Comparison of ENCODE assay signal across 17 cellular contexts in the genomic region with DNA sequence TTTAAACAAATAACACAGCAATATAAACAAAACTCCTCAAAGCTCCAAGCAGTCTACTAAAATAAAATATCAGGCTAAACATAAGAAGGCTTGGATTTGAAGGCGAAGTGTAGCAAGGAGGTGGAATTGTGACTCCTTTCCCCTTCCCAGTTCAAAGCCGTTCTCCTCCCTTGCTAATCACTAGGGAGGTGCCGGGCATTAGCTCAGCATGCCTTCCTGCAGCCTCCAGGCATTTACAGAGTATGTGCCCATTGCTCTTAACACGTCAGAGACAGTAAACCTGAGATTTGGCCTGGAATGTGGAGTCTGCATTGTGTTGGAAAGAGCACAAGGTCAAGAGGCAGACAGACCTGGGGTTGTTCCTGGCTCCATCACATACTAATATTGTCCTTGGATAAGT. TPM values are rescaled to one million over a fixed set of nuclear protein-coding genes. Genes with fewer than 3 reads are reported as not detected.
DNase-seq lines count a peak whose midpoint lies in the region; ATAC-seq, FAIRE-seq and TF ChIP-seq lines count a peak whose summit lies in the region.
"Had no signal": no experiment of that assay in that cellular context is flagged by ENCODE, and none has a peak within 500 bp of the region (broad histone marks: within the 10 kb centered on the region; RNA-seq: fewer than 3 reads in every experiment).

No MANE protein-coding gene starts in this region.

- H3K4me2 ChIP-seq in H1 (ENCODE audit: insufficient read depth in 1 of 2, low read depth in 2 of 2, low read length in 2 of 2): no peak overlapping the region
- H3K4me2 ChIP-seq: PC-9 had no signal

- H3K79me2 ChIP-seq in H1 (ENCODE audit: control insufficient read depth in 1 of 2, insufficient read depth in 2 of 2, low read length in 2 of 2): no peaks in the 10 kb centered on the region

- TF ChIP-seq EP300 in H1 (IDR thresholded peaks at IDR 0.05; ENCODE audit: borderline replicate concordance in 1 of 2, low read depth in 2 of 2, low read length in 2 of 2): no peak

- no peak overlapping the region for H3K9ac ChIP-seq in H1 (replicated peaks in 1 of 4; ENCODE audit: extremely low read depth in 1 of 4, low read depth in 3 of 4, low read length in 3 of 4)
- H3K9ac ChIP-seq: GM23248 had no signal

- no peaks in the 10 kb centered on the region for H3K27me3 ChIP-seq in H1 (replicated peaks in 1 of 4; ENCODE audit: control insufficient read depth in 3 of 4, extremely low read depth in 1 of 4, insufficient read depth in 3 of 4, low read length in 3 of 4)
- H3K27me3 ChIP-seq in right cardiac atrium (ENCODE audit: control insufficient read depth, insufficient read depth): no peaks in the 10 kb centered on the region

- H3K4ac ChIP-seq in H1 (replicated peaks; ENCODE audit: insufficient read length, low read depth, low read length): no peak overlapping the region

- H3K56ac ChIP-seq in H1 (replicated peaks; ENCODE audit: insufficient read length, low read depth, low read length): no peak overlapping the region

- no peak for TF ChIP-seq CTCF in H1 (IDR thresholded peaks at IDR 0.05; ENCODE audit: control extremely low read depth in 1 of 3, insufficient read depth in 1 of 3, low read depth in 1 of 3, low read length in 3 of 3)

- ATAC-seq in right cardiac atrium: no peak
- ATAC-seq in GM18873 (IDR thresholded peaks at IDR 0.05; ENCODE audit: low FRiP score, unreplicated experiment): no peak
- ATAC-seq in GM18517 (IDR thresholded peaks at IDR 0.05; ENCODE audit: unreplicated experiment): no peak
- ATAC-seq: HepG2, T-helper 17 cell had no signal

- no peak overlapping the region for H2AFZ ChIP-seq in H1 (ENCODE audit: low read length)
- H2AFZ ChIP-seq: GM23248, PC-9 had no signal

- CTCF ChIA-PET in H1 (lab: Charles Lee; ENCODE audit: partially characterized antibody): interaction anchor here (1.2 kb wide), 1 partner anchor 27 kb away, joined by 3 read pairs; no protein-coding TSS in a partner anchor

- no peak overlapping the region for H4K91ac ChIP-seq in H1 (replicated peaks; ENCODE audit: insufficient read length, low read length)

- H3K14ac ChIP-seq in H1 (ENCODE audit: insufficient read length): no peak overlapping the region

- no peak overlapping the region for H4K5ac ChIP-seq in H1 (ENCODE audit: insufficient read length, low read depth, low read length)

- FAIRE-seq in H1 (lab: Jason Lieb, UNC): no peak
- FAIRE-seq: HepG2 had no signal

- no peak overlapping the region for H3K18ac ChIP-seq in H1 (ENCODE audit: extremely low read depth, low read length)

- H3K36me3 ChIP-seq in H1 (ENCODE audit: control insufficient read depth in 2 of 4, insufficient read depth in 4 of 4, low read length in 3 of 4): no peaks in the 10 kb centered on the region

- H2AK5ac ChIP-seq in H1 (ENCODE audit: low read depth, low read length): no peak overlapping the region

- H2BK20ac ChIP-seq in H1 (ENCODE audit: low read length): no peak overlapping the region

- no peaks in the 10 kb centered on the region for H3K23me2 ChIP-seq in H1 (ENCODE audit: low read depth, low read length)

- H3K4me3 ChIP-seq in H1 (ENCODE audit: extremely low read depth in 1 of 4, insufficient read depth in 2 of 4, low read depth in 3 of 4, low read length in 4 of 4): no peak overlapping the region
- H3K4me3 ChIP-seq in right cardiac atrium (ENCODE audit: low read length): no peak overlapping the region
- H3K4me3 ChIP-seq: GM23248, PC-9 had no signal

- no peak for TF ChIP-seq POLR2A in H1 (IDR thresholded peaks at IDR 0.05; ENCODE audit: control extremely low read depth in 1 of 2, low read depth in 2 of 2, low read length in 2 of 2)

- no peak overlapping the region for H2BK12ac ChIP-seq in H1 (ENCODE audit: low read depth, low read length)

- no peak overlapping the region for H2BK5ac ChIP-seq in H1 (ENCODE audit: low read depth, low read length)

- H3K9me3 ChIP-seq in H1 (ENCODE audit: insufficient read depth in 2 of 2, low read depth in 1 of 2, low read length in 1 of 2) (no peaks in the 10 kb centered on the region), right cardiac atrium (ENCODE audit: control insufficient read depth, low read length) (no peaks in the 10 kb centered on the region)

- DNase-seq in H4 (ENCODE audit: low spot score) (peak; percentile 10), NCI-H69 (lab: John Stamatoyannopoulos, UW) (peak; percentile 80), H1 (ENCODE audit: low read depth in 1 of 2, low spot score in 2 of 2) (no peak), right cardiac atrium (no peak)
- DNase-seq in activated effector memory CD4-positive, alpha-beta T cell treated with anti-CD3 and anti-CD28 coated beads, Interleukin-2, amount 50 U/mL, for 16 hours: no peak
- DNase-seq: COR-L47, DMS 273 treated with DMSO at 0.1 percent for 48 hours, KG1, NCI-H1417, NCI-H187, NCI-H2227 treated with DMSO at 0.1 percent for 48 hours, PC-9, T-helper 17 cell had no signal

- no peaks in the 10 kb centered on the region for H3K79me1 ChIP-seq in H1 (ENCODE audit: low read depth, low read length)

- H3K23ac ChIP-seq in H1 (ENCODE audit: insufficient read length): no peak overlapping the region

- H4K8ac ChIP-seq in H1 (ENCODE audit: extremely low read depth, insufficient read depth, low read length): no peak overlapping the region

- WGBS in H1 (ENCODE audit: extremely low coverage in 1 of 2, insufficient coverage in 1 of 2, insufficient read length in 1 of 2, insufficient replicate concordance in 2 of 2, low coverage in 1 of 2, low lambda C conversion rate in 2 of 2, missing lambda C conversion rate in 1 of 2), 2 experiments: 76% methylated on average over 4 of the region's 4 CpGs; no CpG with 5 or more reads in 1 of the 2 experiments
- WGBS in right cardiac atrium: 58% methylated on average over 4 of the region's 4 CpGs

- no peak overlapping the region for H2BK120ac ChIP-seq in H1 (replicated peaks; ENCODE audit: low read depth, low read length)

- no peak overlapping the region for H2BK15ac ChIP-seq in H1 (ENCODE audit: low read length)

- TF ChIP-seq RAD21 in H1 (IDR thresholded peaks at IDR 0.05 in 1 of 2, conservative IDR thresholded peaks at IDR 0.05 in 1 of 2; ENCODE audit: low read depth in 2 of 2, low read length in 2 of 2): no peak

- no peaks in the 10 kb centered on the region for H4K20me1 ChIP-seq in H1 (replicated peaks in 1 of 2; ENCODE audit: control insufficient read depth in 1 of 2, insufficient read depth in 2 of 2, low read length in 2 of 2)

- no peak overlapping the region for H3K27ac ChIP-seq in H1 (ENCODE audit: low read depth, low read length)
- no peak overlapping the region for H3K27ac ChIP-seq in right cardiac atrium (ENCODE audit: low read length)
- H3K27ac ChIP-seq: PC-9 had no signal

- POLR2A ChIA-PET in H1 (lab: Charles Lee; ENCODE audit: partially characterized antibody): interaction anchor here (1.8 kb wide), 1 partner anchor 86 kb away, joined by 4 read pairs; the partner anchor contains the start of gene GOT1

- H3K4me1 ChIP-seq in H1 (replicated peaks in 1 of 4; ENCODE audit: control insufficient read depth in 3 of 4, insufficient read depth in 4 of 4, low read length in 3 of 4) (no peaks in the 10 kb centered on the region; a peak in 1 of 7 replicates), right cardiac atrium (ENCODE audit: control insufficient read depth, insufficient read depth, low read length) (peaks cover 1% of the 10 kb centered on the region)

- intact Hi-C loops in right cardiac atrium (cut with DNase I): no loop called here

TF ChIP-seq in H1, 55 proteins besides CTCF, POLR2A, EP300 and RAD21:
- TF ChIP-seq KDM5A (IDR thresholded peaks at IDR 0.05; ENCODE audit: low read length) (no peak), TEAD4 (IDR thresholded peaks at IDR 0.05; ENCODE audit: low read depth, low read length) (0 out of 2 replicates have a peak, but pooled peaks have one; percentile 32)

RNA-seq across cellular contexts. Expression of gene CNNM1, which starts 15.6 kb away (rescaled TPM):
- total RNA-seq in H4 (2014; rRNA removed; shearing (Covaris generic)): not detected in 2 replicates
- total RNA-seq in H1 (2021; fragmentation: NEBNext Ultra II Directional; extraction: Animal tissue kit (Norgen Biotek cat#: 25700)): 0.57 and 0.74 TPM in 2 replicates
- polyA plus RNA-seq in H1 (2011; rRNA removed): 0.75 and 0.92 TPM in 2 replicates
- polyA plus RNA-seq in H1 (2011; cell fraction: cytosol; rRNA removed): 0.63 TPM
- polyA plus RNA-seq in H1 (2011; cell fraction: nucleus; rRNA removed): 1.4 TPM
- polyA plus RNA-seq in H1 (2012, experiment 1 of 2): 0.76 to 1.0 TPM (median 0.83 TPM) in 4 replicates
- polyA plus RNA-seq in H1 (2012, experiment 2 of 2): 0.47 TPM
- polyA plus RNA-seq in H1 (2013, experiment 1 of 2): 0.69 TPM
- polyA plus RNA-seq in H1 (2013, experiment 2 of 2): 0.72 TPM
- polyA minus RNA-seq in H1 (2011; rRNA and poly(A)+ RNA removed): 2.6 and 3.1 TPM in 2 replicates
- polyA minus RNA-seq in H1 (2011; cell fraction: cytosol; rRNA and poly(A)+ RNA removed): 1.7 TPM
- 1.7 TPM for polyA minus RNA-seq in H1 (2011; cell fraction: nucleus; rRNA and poly(A)+ RNA removed)
- total RNA-seq in right cardiac atrium: under 1 TPM; 0.03 to 0.29 (median 0.14) TPM
- 0.20 TPM for polyA plus RNA-seq in right cardiac atrium
- total RNA-seq: PC-9 had no signal

Comparison
In these comparisons a context has a peak if more than half of its experiments do, and no peak if none do; other contexts are left out.
1. DNase-seq: peak in H4 (single experiment) and NCI-H69 (single experiment); none in H1 (0 of 2), right cardiac atrium (0 of 3) and activated effector memory CD4-positive, alpha-beta T cell treated with anti-CD3 and anti-CD28 coated beads, Interleukin-2, amount 50 U/mL, for 16 hours (single experiment).